15 cellular contexts compared by ENCODE assay signal in the genomic region with DNA sequence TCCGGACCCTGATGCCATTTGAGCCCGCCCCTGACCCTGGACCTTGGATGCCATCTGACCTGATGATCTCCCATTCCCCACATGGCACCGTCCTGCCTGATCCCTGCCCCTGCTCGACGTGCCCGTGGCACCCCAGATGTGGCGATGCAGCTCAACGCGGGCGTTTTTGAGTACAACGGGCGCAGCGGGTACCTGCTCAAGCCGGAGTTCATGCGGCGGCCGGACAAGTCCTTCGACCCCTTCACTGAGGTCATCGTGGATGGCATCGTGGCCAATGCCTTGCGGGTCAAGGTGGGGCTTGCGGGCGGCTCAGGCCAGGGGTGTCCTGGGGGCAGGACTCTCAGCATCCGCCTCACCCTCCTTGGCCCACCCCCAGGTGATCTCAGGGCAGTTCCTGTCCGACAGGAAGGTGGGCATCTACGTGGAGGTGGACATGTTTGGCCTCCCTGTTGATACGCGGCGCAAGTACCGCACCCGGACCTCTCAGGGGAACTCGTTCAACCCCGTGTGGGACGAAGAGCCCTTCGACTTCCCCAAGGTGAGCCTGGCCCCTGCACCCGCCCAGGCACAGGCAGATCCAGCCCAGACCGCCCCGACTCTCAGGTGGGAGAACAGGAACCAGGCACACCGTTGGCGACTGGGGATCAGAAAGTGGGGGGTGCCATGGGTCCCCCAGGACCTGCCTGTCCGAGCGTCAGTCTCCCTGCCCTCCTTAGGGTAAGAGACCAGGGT.
"Had no signal": no experiment of that assay in that cellular context is flagged by ENCODE, and none has a peak within 500 bp of the region (broad histone marks: within the 10 kb centered on the region; RNA-seq: fewer than 3 reads in every experiment).

No MANE protein-coding gene starts in this region.

- H3K27me3 ChIP-seq: body of pancreas, gastrocnemius medialis, pancreas, stomach, vagina had no signal

- FAIRE-seq: pancreas had no signal

- H3K4me3 Mint-ChIP-seq: activated naive CD4-positive, alpha-beta T cell treated with anti-CD3 and anti-CD28 coated beads for 36 hours had no signal

- H3K9me3 ChIP-seq: body of pancreas, gastrocnemius medialis, pancreas, stomach, vagina had no signal

- DNase-seq: activated CD4-positive, alpha-beta T cell treated with anti-CD3 and anti-CD28 coated beads for 4 hours; activated naive CD4-positive, alpha-beta T cell treated with anti-CD3 and anti-CD28 coated beads for 36 hours; body of pancreas; central memory CD4-positive, alpha-beta T cell; cortex of kidney; effector memory CD4-positive, alpha-beta T cell; gastrocnemius medialis; left ventricle myocardium superior; mesendoderm; stimulated activated CD4-positive, alpha-beta T cell treated with anti-CD3 and anti-CD28 coated beads, Interleukin-4, amount 100 ng/mL, for 4 hours; stomach; WERI-Rb-1 had no signal

- H3K4me1 ChIP-seq: body of pancreas, gastrocnemius medialis, pancreas had no signal

- H3K4me3 ChIP-seq: body of pancreas, gastrocnemius medialis, pancreas, stomach, vagina had no signal

- H3K27ac Mint-ChIP-seq: activated naive CD4-positive, alpha-beta T cell treated with anti-CD3 and anti-CD28 coated beads for 36 hours had no signal

- H3K9me3 Mint-ChIP-seq: activated naive CD4-positive, alpha-beta T cell treated with anti-CD3 and anti-CD28 coated beads for 36 hours had no signal

- H3K27ac ChIP-seq: body of pancreas, epithelial cell of prostate, gastrocnemius medialis, pancreas, stomach, vagina, WERI-Rb-1 had no signal

- ATAC-seq: body of pancreas, gastrocnemius medialis, left ventricle myocardium superior, pancreas had no signal
